ENCODE assay signal across 19 cellular contexts in the genomic region with DNA sequence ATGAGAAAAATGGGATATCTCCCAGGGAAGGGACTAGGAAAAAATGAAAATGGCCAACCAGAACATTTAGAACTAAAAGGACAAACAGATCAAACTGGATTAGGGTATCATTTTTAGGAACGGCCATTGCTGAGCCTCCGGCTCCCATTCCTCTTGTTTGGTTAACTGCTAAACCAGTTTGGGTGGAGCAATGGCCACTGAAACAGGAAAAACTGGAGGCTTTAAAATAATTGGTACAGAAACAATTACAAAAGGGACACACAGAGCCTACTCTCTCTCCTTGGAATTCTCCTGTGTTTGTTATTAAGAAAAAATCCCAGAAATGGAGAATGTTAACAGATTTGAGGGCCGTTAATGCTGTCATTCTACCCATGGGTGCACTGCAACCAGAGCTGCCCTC.
"Had no signal": no experiment of that assay in that cellular context is flagged by ENCODE, and none has a peak within 500 bp of the region (broad histone marks: within the 10 kb centered on the region; RNA-seq: fewer than 3 reads in every experiment).

No MANE protein-coding gene starts in this region.

- H3K4me1 ChIP-seq: SJCRH30 had no signal

- H3K27me3 ChIP-seq: MG63, SJCRH30 had no signal

- H3K36me3 ChIP-seq: MG63, SJCRH30 had no signal

- H3K4me3 ChIP-seq: MG63, SJCRH30 had no signal

- H3K27ac ChIP-seq: RWPE1, SJCRH30 had no signal

- DNase-seq: IMR-90, Karpas-422, KG1, MG63, NCI-H1092 treated with DMSO at 0.1 percent for 48 hours, NCI-H1436, NCI-H187, NCI-H2029, NCI-H2081 treated with DMSO at 0.1 percent for 48 hours, NCI-H2171, NCI-H226, NCI-H446, NCI-H510A, NCI-H524 treated with DMSO at 0.1 percent for 48 hours, NCI-H69, NCI-H774, SHP77 treated with DMSO at 0.1 percent for 48 hours, SJCRH30 had no signal
